18 cellular contexts compared by ENCODE assay signal in genomic region chr1:221239911-221240310, GRCh38.
DNase-seq lines count a peak whose midpoint lies in the region; ATAC-seq and TF ChIP-seq lines count a peak whose summit lies in the region.
"Had no signal": no experiment of that assay in that cellular context is flagged by ENCODE, and none has a peak within 500 bp of the region (broad histone marks: within the 10 kb centered on the region; RNA-seq: fewer than 3 reads in every experiment).

No MANE protein-coding gene starts in this region.

- intact Hi-C loops in sciatic nerve (cut with DNase I), result no loop called here

- H3K4me1 Mint-ChIP-seq in nephron progenitor cell, result peaks cover 71% of the 10 kb centered on the region
- H3K4me1 Mint-ChIP-seq in immature natural killer cell, result no peaks in the 10 kb centered on the region
- H3K4me1 Mint-ChIP-seq: B cell had no signal

- TF ChIP-seq CTCF in epithelial cell of esophagus (IDR thresholded peaks at IDR 0.05; ENCODE audit: insufficient read depth, low read depth, low read length, missing control alignments), result no peak
- no peak for TF ChIP-seq CTCF in nephron progenitor cell (IDR thresholded peaks at IDR 0.05)

- H3K27me3 Mint-ChIP-seq in nephron progenitor cell (ENCODE audit: low read depth, poor library complexity), result peaks cover 4% of the 10 kb centered on the region
- no peaks in the 10 kb centered on the region for H3K27me3 Mint-ChIP-seq in immature natural killer cell (ENCODE audit: low read depth in 3 of 3)

- no peaks in the 10 kb centered on the region for H3K27me3 ChIP-seq in H7 (ENCODE audit: control insufficient read depth, insufficient read depth, low read length)

- H3K36me3 ChIP-seq in H7 (replicated peaks; ENCODE audit: control insufficient read depth, insufficient read depth, low read length), result no peaks in the 10 kb centered on the region

- H3K9me3 Mint-ChIP-seq in nephron progenitor cell (peaks cover 10% of the 10 kb centered on the region), immature natural killer cell (peaks cover 0 to 2% (median 0%) of the 10 kb centered on the region in 6 donors)

- no peak overlapping the region for H3K4me3 ChIP-seq in epithelial cell of esophagus (ENCODE audit: low read length)
- H3K4me3 ChIP-seq in H7 (ENCODE audit: insufficient read depth, low read depth, low read length), result no peak overlapping the region

- ATAC-seq in sciatic nerve, result no peak
- ATAC-seq: HCT116 had no signal

- H3K4me3 Mint-ChIP-seq in nephron progenitor cell, result peak overlapping the region; percentile 16
- no peak overlapping the region for H3K4me3 Mint-ChIP-seq in immature natural killer cell
- H3K4me3 Mint-ChIP-seq: B cell had no signal

- H3K27ac Mint-ChIP-seq in nephron progenitor cell, result peak overlapping the region; percentile 75
- H3K27ac Mint-ChIP-seq in immature natural killer cell, result no peak overlapping the region
- H3K27ac Mint-ChIP-seq: B cell had no signal

- H3K36me3 Mint-ChIP-seq in nephron progenitor cell (ENCODE audit: low read depth) (no peaks in the 10 kb centered on the region), immature natural killer cell (no peaks in the 10 kb centered on the region)

- DNase-seq in NCI-H2081 (lab: John Stamatoyannopoulos, UW) (peak; percentile 7 to 57), NCI-H2081 treated with DMSO at 0.1 percent for 48 hours (lab: John Stamatoyannopoulos, UW) (no peak), NCI-H69 (lab: John Stamatoyannopoulos, UW) (peak; percentile 35), epithelial cell of esophagus (ENCODE audit: low read depth) (peak; percentile 67), nephron progenitor cell (no peak), sciatic nerve (ENCODE audit: low spot score) (no peak), H7 (no peak), immature natural killer cell (no peak)
- DNase-seq: 8988T; GDM1; NCI-H1105 treated with DMSO at 0.1 percent for 48 hours; NCI-H1694 treated with DMSO at 0.1 percent for 48 hours; NCI-H2227 treated with DMSO at 0.1 percent for 48 hours; NCI-H524; NK-92 treated with Interleukin-12 subunit alpha and Interleukin-12 subunit beta, amount 100 ng/mL, for 24 hours; SIG-M5 had no signal

Comparison
In these comparisons a context has a peak if more than half of its experiments do, and no peak if none do; other contexts are left out.
1. DNase-seq: peak in NCI-H2081 (2 of 2), NCI-H69 (single experiment) and epithelial cell of esophagus (single experiment); none in NCI-H2081 treated with DMSO at 0.1 percent for 48 hours (single experiment), nephron progenitor cell (single experiment), sciatic nerve (single experiment), H7 (single experiment) and immature natural killer cell (0 of 3).